25 cellular contexts compared by ENCODE assay signal in the genomic region with DNA sequence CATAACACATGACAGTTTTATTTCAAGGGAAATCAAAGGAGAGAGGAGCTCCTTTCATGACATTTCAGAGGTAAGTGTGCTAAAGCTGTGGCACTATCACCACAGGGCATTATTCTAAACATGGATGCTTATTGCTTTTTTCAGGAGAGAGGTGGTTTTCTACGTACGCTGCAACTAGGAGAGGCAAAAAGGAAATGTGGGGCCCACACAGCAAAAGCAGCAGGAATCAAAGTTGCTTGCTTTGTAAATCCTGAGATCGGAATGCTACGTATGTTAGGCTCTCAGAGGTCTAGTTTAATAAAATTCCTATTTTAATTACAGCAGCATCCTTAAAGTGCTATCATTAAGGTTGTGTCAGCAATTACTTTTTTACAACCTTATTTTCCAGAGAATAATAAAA. TPM values are rescaled to one million over a fixed set of nuclear protein-coding genes. Genes with fewer than 3 reads are reported as not detected.
"Had no signal": no experiment of that assay in that cellular context is flagged by ENCODE, and none has a peak within 500 bp of the region (broad histone marks: within the 10 kb centered on the region; RNA-seq: fewer than 3 reads in every experiment).

No MANE protein-coding gene starts in this region.

- DNase-seq: activated B cell treated with CpG ODN at 0.5 μM for 24 hours; activated CD4-positive, alpha-beta memory T cell treated with anti-CD3 and anti-CD28 coated beads, Interleukin-2, amount 10 ng/mL, durations not matched to agents 7 days and 5 days; activated CD4-positive, alpha-beta T cell treated with anti-CD3 and anti-CD28 coated beads for 4 hours; activated effector memory CD4-positive, alpha-beta T cell treated with anti-CD3 and anti-CD28 coated beads, Interleukin-2, amount 50 U/mL, for 16 hours; activated naive CD4-positive, alpha-beta T cell treated with anti-CD3 and anti-CD28 coated beads, Interleukin-2, amount 50 U/mL, for 16 hours; activated naive CD8-positive, alpha-beta T cell treated with anti-CD3 and anti-CD28 coated beads, Interleukin-2, amount 50 U/mL, for 24 hours; activated T-cell treated with anti-CD3 and anti-CD28 coated beads, Interleukin-2, amount 50 U/mL, for 72 hours; body of pancreas; effector CD4-positive, alpha-beta T cell; erythroblast; foreskin fibroblast; immature natural killer cell; naive thymus-derived CD4-positive, alpha-beta T cell; right lobe of liver; stimulated activated CD4-positive, alpha-beta T cell treated with anti-CD3 and anti-CD28 coated beads, Interleukin-1b, Interleukin-23, amount 100 ng/mL, for 48 hours; substantia nigra; T1000; thyroid gland; upper lobe of right lung had no signal

- H3K27me3 Mint-ChIP-seq: activated naive CD8-positive, alpha-beta T cell treated with anti-CD3 and anti-CD28 coated beads, Interleukin-2, amount 50 U/mL, for 24 hours; stimulated activated naive CD8-positive, alpha-beta T cell treated with anti-CD3 and anti-CD28 coated beads, Interleukin-15, Interleukin-2, amounts not matched to agents 100 ng/mL and 50 ng/mL, for 24 hours had no signal

- H3K27me3 ChIP-seq: body of pancreas, right lobe of liver, thyroid gland, upper lobe of right lung had no signal

- ATAC-seq: activated naive CD8-positive, alpha-beta T cell treated with anti-CD3 and anti-CD28 coated beads, Interleukin-2, amount 50 U/mL, for 24 hours; activated T-cell treated with anti-CD3 and anti-CD28 coated beads, Interleukin-2, amount 50 U/mL, for 72 hours; body of pancreas; left lobe of liver; naive thymus-derived CD4-positive, alpha-beta T cell; right lobe of liver; upper lobe of right lung had no signal

- H3K36me3 ChIP-seq: right lobe of liver, thyroid gland, upper lobe of right lung had no signal

- H3K4me1 ChIP-seq: body of pancreas, right lobe of liver, thyroid gland, upper lobe of right lung had no signal

- H3K27ac Mint-ChIP-seq: activated B cell treated with CpG ODN at 0.5 μM for 24 hours; activated CD4-positive, alpha-beta memory T cell treated with anti-CD3 and anti-CD28 coated beads, Interleukin-2, amount 10 ng/mL, durations not matched to agents 7 days and 5 days; activated naive CD8-positive, alpha-beta T cell treated with anti-CD3 and anti-CD28 coated beads, Interleukin-2, amount 50 U/mL, for 24 hours; activated T-cell treated with anti-CD3 and anti-CD28 coated beads, Interleukin-2, amount 50 U/mL, for 72 hours; immature natural killer cell; naive thymus-derived CD4-positive, alpha-beta T cell; stimulated activated naive CD8-positive, alpha-beta T cell treated with anti-CD3 and anti-CD28 coated beads, Interleukin-15, Interleukin-2, amounts not matched to agents 100 ng/mL and 50 ng/mL, for 24 hours; T-helper 1 cell treated with Interleukin-12 subunit alpha and Interleukin-12 subunit beta and Interleukin-4 antibody, amounts not matched to agents 30 μg/mL and 1 μg/mL, for 36 hours had no signal

- H3K27ac ChIP-seq: body of pancreas, right lobe of liver, skin epidermis, thyroid gland, upper lobe of right lung had no signal

- H3K9me3 Mint-ChIP-seq: activated B cell treated with CpG ODN at 0.5 μM for 24 hours; activated CD4-positive, alpha-beta memory T cell treated with anti-CD3 and anti-CD28 coated beads, Interleukin-2, amount 10 ng/mL, durations not matched to agents 7 days and 5 days; activated naive CD8-positive, alpha-beta T cell treated with anti-CD3 and anti-CD28 coated beads, Interleukin-2, amount 50 U/mL, for 24 hours; stimulated activated naive CD8-positive, alpha-beta T cell treated with anti-CD3 and anti-CD28 coated beads, Interleukin-15, Interleukin-2, amounts not matched to agents 100 ng/mL and 50 ng/mL, for 24 hours; T-helper 1 cell treated with Interleukin-12 subunit alpha and Interleukin-12 subunit beta and Interleukin-4 antibody, amounts not matched to agents 30 μg/mL and 1 μg/mL, for 36 hours had no signal

- H3K4me3 ChIP-seq: body of pancreas, lung, right lobe of liver, skin epidermis, thyroid gland, upper lobe of right lung had no signal

- H3K4me1 Mint-ChIP-seq: activated B cell treated with CpG ODN at 0.5 μM for 24 hours; activated CD4-positive, alpha-beta memory T cell treated with anti-CD3 and anti-CD28 coated beads, Interleukin-2, amount 10 ng/mL, durations not matched to agents 7 days and 5 days had no signal

- H3K4me3 Mint-ChIP-seq: activated B cell treated with CpG ODN at 0.5 μM for 24 hours; activated CD4-positive, alpha-beta memory T cell treated with anti-CD3 and anti-CD28 coated beads, Interleukin-2, amount 10 ng/mL, durations not matched to agents 7 days and 5 days; activated naive CD8-positive, alpha-beta T cell treated with anti-CD3 and anti-CD28 coated beads, Interleukin-2, amount 50 U/mL, for 24 hours; activated T-cell treated with anti-CD3 and anti-CD28 coated beads, Interleukin-2, amount 50 U/mL, for 72 hours; immature natural killer cell; naive thymus-derived CD4-positive, alpha-beta T cell; stimulated activated naive CD8-positive, alpha-beta T cell treated with anti-CD3 and anti-CD28 coated beads, Interleukin-15, Interleukin-2, amounts not matched to agents 100 ng/mL and 50 ng/mL, for 24 hours; T-helper 1 cell treated with Interleukin-12 subunit alpha and Interleukin-12 subunit beta and Interleukin-4 antibody, amounts not matched to agents 30 μg/mL and 1 μg/mL, for 36 hours had no signal

- H3K9me3 ChIP-seq: body of pancreas, right lobe of liver, thyroid gland, upper lobe of right lung had no signal

RNA-seq across cellular contexts. Expression of a gene that starts 55.0 kb away (rescaled TPM):
- total RNA-seq: fibroblast of lung had no signal
